Comparison of ENCODE assay signal across 29 cellular contexts in genomic region chr7:55396386-55396785, GRCh38.
"Had no signal": no experiment of that assay in that cellular context is flagged by ENCODE, and none has a peak within 500 bp of the region (broad histone marks: within the 10 kb centered on the region; RNA-seq: fewer than 3 reads in every experiment).

No MANE protein-coding gene starts in this region.

- H3K27ac Mint-ChIP-seq: mesothelial cell of epicardium; natural killer cell; nephron progenitor cell; neural progenitor cell; progenitor cell of endocrine pancreas; stimulated activated naive B cell treated with anti-CD40 and anti-IgM and Interleukin-4, amounts not matched to agents 10 μg/mL and 1 μg/mL and 100 μg/mL, for 72 hours; type B pancreatic cell had no signal

- H3K27ac ChIP-seq: heart right ventricle, hepatocyte, left ventricle myocardium inferior, neural progenitor cell, ovary, skin epidermis, spleen, stomach, testis, tibial artery, vagina had no signal

- H3K9ac ChIP-seq: neural progenitor cell had no signal

- H3K9me3 Mint-ChIP-seq: mesothelial cell of epicardium; naive B cell; natural killer cell; stimulated activated naive B cell treated with anti-CD40 and anti-IgM and Interleukin-4, amounts not matched to agents 10 μg/mL and 1 μg/mL and 100 μg/mL, for 72 hours; type B pancreatic cell had no signal

- H3K4me3 ChIP-seq: heart right ventricle, hepatocyte, left ventricle myocardium inferior, lung, neural progenitor cell, ovary, skin epidermis, spleen, stomach, testis, tibial artery, vagina had no signal

- H3K27me3 ChIP-seq: heart right ventricle, hepatocyte, neural progenitor cell, ovary, spleen, stomach, testis, tibial artery, vagina had no signal

- H3K79me2 ChIP-seq: hepatocyte had no signal

- H3K36me3 Mint-ChIP-seq: natural killer cell had no signal

- H3K36me3 ChIP-seq: ovary had no signal

- H3K4me2 ChIP-seq: hepatocyte, neural progenitor cell had no signal

- H3K4me1 ChIP-seq: heart right ventricle, left ventricle myocardium inferior, neural progenitor cell, spleen, stomach, testis, tibial artery, vagina had no signal

- DNase-seq: heart right ventricle; islet precursor cell; left ventricle myocardium inferior; mesendoderm; naive B cell; natural killer cell; nephron progenitor cell; ovary; retina; right cardiac atrium; spleen; stimulated activated CD4-positive, alpha-beta T cell treated with anti-CD3 and anti-CD28 coated beads, Interleukin-1b, Interleukin-23, amount 100 ng/mL, for 48 hours; stimulated activated CD4-positive, alpha-beta T cell treated with anti-CD3 and anti-CD28 coated beads, Interleukin-2, amount 100 ng/mL, for 48 hours; stimulated activated CD4-positive, alpha-beta T cell treated with anti-CD3 and anti-CD28 coated beads, Interleukin-4, amount 100 ng/mL, for 4 hours; stimulated activated CD8-positive, alpha-beta memory T cell treated with anti-CD3 and anti-CD28 coated beads, Interleukin-4, amount 100 ng/mL, for 48 hours; stimulated activated naive B cell treated with anti-CD40 and anti-IgM and Interleukin-4, amounts not matched to agents 10 μg/mL and 1 μg/mL and 100 μg/mL, for 72 hours; stimulated activated naive CD8-positive, alpha-beta T cell treated with anti-CD3 and anti-CD28 coated beads, Interleukin-15, Interleukin-2, amounts not matched to agents 100 U/mL and 50 U/mL, for 24 hours; stomach; testis; tibial artery had no signal

- H3K4me1 Mint-ChIP-seq: naive B cell; natural killer cell; nephron progenitor cell; neural progenitor cell; stimulated activated naive B cell treated with anti-CD40 and anti-IgM and Interleukin-4, amounts not matched to agents 10 μg/mL and 1 μg/mL and 100 μg/mL, for 72 hours had no signal

- ATAC-seq: heart right ventricle; natural killer cell; right cardiac atrium; sciatic nerve; stimulated activated naive B cell treated with anti-CD40 and anti-IgM and Interleukin-4, amounts not matched to agents 10 μg/mL and 1 μg/mL and 100 μg/mL, for 72 hours; stimulated activated naive CD8-positive, alpha-beta T cell treated with anti-CD3 and anti-CD28 coated beads, Interleukin-15, Interleukin-2, amounts not matched to agents 100 U/mL and 50 U/mL, for 24 hours had no signal

- H2AFZ ChIP-seq: hepatocyte, neural progenitor cell had no signal

- H3K9me3 ChIP-seq: heart right ventricle, left ventricle myocardium inferior, ovary, spleen, stomach, testis, tibial artery, vagina had no signal

- H3K4me3 Mint-ChIP-seq: mesothelial cell of epicardium; naive B cell; natural killer cell; nephron progenitor cell; neural progenitor cell; stimulated activated naive B cell treated with anti-CD40 and anti-IgM and Interleukin-4, amounts not matched to agents 10 μg/mL and 1 μg/mL and 100 μg/mL, for 72 hours; type B pancreatic cell had no signal

- H3K27me3 Mint-ChIP-seq: naive B cell; progenitor cell of endocrine pancreas; stimulated activated naive B cell treated with anti-CD40 and anti-IgM and Interleukin-4, amounts not matched to agents 10 μg/mL and 1 μg/mL and 100 μg/mL, for 72 hours; type B pancreatic cell had no signal
